ENCODE assay signal across 9 cellular contexts in genomic region chr18:68660355-68661183, GRCh38. TPM values are rescaled to one million over a fixed set of nuclear protein-coding genes. Genes with fewer than 3 reads are reported as not detected.
A peak's percentile ranks its signal among the peaks of the same experiment; 100 is the strongest.
DNase-seq lines count a peak whose midpoint lies in the region; ATAC-seq, FAIRE-seq and TF ChIP-seq lines count a peak whose summit lies in the region.
"Had no signal": no experiment of that assay in that cellular context is flagged by ENCODE, and none has a peak within 500 bp of the region (broad histone marks: within the 10 kb centered on the region; RNA-seq: fewer than 3 reads in every experiment).

No MANE protein-coding gene starts in this region.

- no peak for ATAC-seq in HG03521 (IDR thresholded peaks at IDR 0.05; ENCODE audit: unreplicated experiment)
- no peak for ATAC-seq in GM21529 (IDR thresholded peaks at IDR 0.05; ENCODE audit: unreplicated experiment)
- ATAC-seq in HG02973 (IDR thresholded peaks at IDR 0.05; ENCODE audit: unreplicated experiment), result no peak

- TF ChIP-seq CTCF in D721Med (IDR thresholded peaks at IDR 0.05; ENCODE audit: insufficient read depth, missing control alignments), result peak; percentile 62
- TF ChIP-seq CTCF in Peyer's patch (IDR thresholded peaks at IDR 0.05), result peak in 5 of 6 experiments; percentile 21 to 59 (median 43)
- peak in 3 of 4 experiments; percentile 49 to 60 (median 51) for TF ChIP-seq CTCF in prostate gland (IDR thresholded peaks at IDR 0.05)

- TF ChIP-seq POLR2A in Peyer's patch (IDR thresholded peaks at IDR 0.05) (no peak), erythroblast (IDR thresholded peaks at IDR 0.05; ENCODE audit: low read length) (no peak), prostate gland (IDR thresholded peaks at IDR 0.05) (no peak)

- H3K4me1 ChIP-seq in Peyer's patch, result no peaks in the 10 kb centered on the region
- H3K4me1 ChIP-seq in prostate gland (replicated peaks), result no peaks in the 10 kb centered on the region

- no peaks in the 10 kb centered on the region for H3K9me3 ChIP-seq in Peyer's patch
- H3K9me3 ChIP-seq in prostate gland, result no peaks in the 10 kb centered on the region

- WGBS in prostate gland, result 48% methylated on average over 5 of the region's 5 CpGs

- DNase-seq in D721Med (ENCODE audit: insufficient read length, low spot score), result peak; percentile 40
- peak; percentile 60 to 62 for DNase-seq in Kasumi-1 (lab: John Stamatoyannopoulos, UW)
- DNase-seq in Peyer's patch, result no peak
- DNase-seq in erythroblast (lab: John Stamatoyannopoulos, UW), result peak; percentile 23 to 57
- DNase-seq in prostate gland (ENCODE audit: low spot score), result no peak

- H3K27me3 ChIP-seq in Peyer's patch, result no peaks in the 10 kb centered on the region
- H3K27me3 ChIP-seq in prostate gland (replicated peaks; ENCODE audit: insufficient read depth), result no peaks in the 10 kb centered on the region

- no peak overlapping the region for H3K4me3 ChIP-seq in Peyer's patch
- no peak overlapping the region for H3K4me3 ChIP-seq in prostate gland
- H3K4me3 ChIP-seq: lung had no signal

- H3K27ac ChIP-seq in Peyer's patch (no peak overlapping the region), prostate gland (no peak overlapping the region)

- no peaks in the 10 kb centered on the region for H3K36me3 ChIP-seq in Peyer's patch
- H3K36me3 ChIP-seq in prostate gland, result no peaks in the 10 kb centered on the region

- intact Hi-C loops in prostate gland (cut with DNase I), result loop anchor here (5.0 kb wide), 2 partner anchors 1143 to 1443 kb away; partner anchors contain the start of gene DSEL

- no peak for FAIRE-seq in D721Med (lab: Jason Lieb, UNC)

RNA-seq across cellular contexts. Expression of gene TMX3, which starts 54.3 kb away (rescaled TPM):
- total RNA-seq in Peyer's patch, result 10 to 100 TPM; 45.5 to 88.3 (median 57.0) TPM
- 10 to 100 TPM; 32.3 to 37.1 TPM for total RNA-seq in prostate gland

Comparison
In these comparisons a context has a peak if more than half of its experiments do, and no peak if none do; other contexts are left out.
1. DNase-seq: peak in D721Med (single experiment), Kasumi-1 (2 of 2) and erythroblast (2 of 2); none in Peyer's patch (0 of 3) and prostate gland (single experiment).
2. Peak in every context shown above with its lines, with median percentiles within 50 percentile points of each other: CTCF ChIP-seq.